Comparison of ENCODE assay signal across 11 cellular contexts in genomic region chr1:241532864-241533263, GRCh38. TPM values are rescaled to one million over a fixed set of nuclear protein-coding genes. Genes with fewer than 3 reads are reported as not detected.
DNase-seq lines count a peak whose midpoint lies in the region; ATAC-seq, FAIRE-seq and TF ChIP-seq lines count a peak whose summit lies in the region.
"Had no signal": no experiment of that assay in that cellular context is flagged by ENCODE, and none has a peak within 500 bp of the region (broad histone marks: within the 10 kb centered on the region; RNA-seq: fewer than 3 reads in every experiment).

No MANE protein-coding gene starts in this region.

- TF ChIP-seq POLR2A in upper lobe of left lung (IDR thresholded peaks at IDR 0.05): no peak

- peak; percentile 64 for ATAC-seq in HG02885 (IDR thresholded peaks at IDR 0.05; ENCODE audit: poor library complexity, unreplicated experiment)
- ATAC-seq in upper lobe of left lung (ENCODE audit: low FRiP score in 2 of 2): peak in 1 of 2 donors; percentile 49

- peak overlapping the region; percentile 92 for H3K9ac ChIP-seq in SK-N-MC (ENCODE audit: insufficient read length)

- peak overlapping the region; percentile 93 for H3K27ac ChIP-seq in SK-N-MC
- peak overlapping the region in 3 of 4 donors; percentile 27 to 60 (median 49) for H3K27ac ChIP-seq in upper lobe of left lung

- WGBS in upper lobe of left lung, 2 donors: 80 to 90% methylated on average over 7 of the region's 7 CpGs

- H3K9me3 ChIP-seq in SK-N-MC (ENCODE audit: low read depth, low read length) (no peaks in the 10 kb centered on the region), upper lobe of left lung (no peaks in the 10 kb centered on the region)

- no peak for FAIRE-seq in urothelium cell line (lab: Jason Lieb, UNC)

- H3K4me1 ChIP-seq in upper lobe of left lung: peaks cover 0 to 5% (median 4%) of the 10 kb centered on the region in 4 donors

- no peak for TF ChIP-seq CTCF in upper lobe of left lung (IDR thresholded peaks at IDR 0.05)

- TF ChIP-seq EP300 in upper lobe of left lung (IDR thresholded peaks at IDR 0.05): no peak

- H3K27me3 ChIP-seq in upper lobe of left lung: no peaks in the 10 kb centered on the region

- H3K36me3 ChIP-seq in SK-N-MC (ENCODE audit: insufficient read depth, low read length) (peaks cover 20% of the 10 kb centered on the region), upper lobe of left lung (no peaks in the 10 kb centered on the region)

- H3K4me3 ChIP-seq in SK-N-MC (peak overlapping the region; percentile 90), upper lobe of left lung (peak overlapping the region in 1 of 4 donors; percentile 19)

- peak; percentile 16 for DNase-seq in stimulated activated CD4-positive, alpha-beta T cell treated with anti-CD3 and anti-CD28 coated beads, Interleukin-15, amount 100 ng/mL, for 24 hours
- no peak for DNase-seq in stimulated activated CD4-positive, alpha-beta T cell treated with anti-CD3 and anti-CD28 coated beads, Interleukin-2, amount 100 ng/mL, for 24 hours
- no peak for DNase-seq in SK-N-MC (ENCODE audit: low read depth, low spot score)
- no peak for DNase-seq in upper lobe of left lung
- DNase-seq in urothelium cell line (ENCODE audit: low spot score): no peak
- DNase-seq in islet precursor cell: no peak
- DNase-seq in foreskin melanocyte: no peak
- DNase-seq: C1 segment of cervical spinal cord, mesendoderm had no signal

RNA-seq across cellular contexts. Expression of gene KMO, which starts 0.7 kb away (rescaled TPM):
- total RNA-seq in upper lobe of left lung: 10 to 100 TPM in 3 of 6 donors, 1 to 10 TPM in 3; 5.5 to 19.9 (median 9.7) TPM
- total RNA-seq: cerebellum had no signal

RNA-seq across cellular contexts. Expression of gene FH, which starts 13.3 kb away (rescaled TPM):
- 10 to 100 TPM; 13.0 to 46.7 (median 37.6) TPM for total RNA-seq in upper lobe of left lung
